Comparison of ENCODE assay signal across 30 cellular contexts in genomic region chr1:178330848-178331497, GRCh38.
DNase-seq lines count a peak whose midpoint lies in the region; ATAC-seq and TF ChIP-seq lines count a peak whose summit lies in the region.
"Had no signal": no experiment of that assay in that cellular context is flagged by ENCODE, and none has a peak within 500 bp of the region (broad histone marks: within the 10 kb centered on the region; RNA-seq: fewer than 3 reads in every experiment).

No MANE protein-coding gene starts in this region.

- no peaks in the 10 kb centered on the region; the same call in 1 of the 2 replicates for H4K20me1 ChIP-seq in PC-9 (ENCODE audit: insufficient read depth)

- 0 out of 2 replicates have a peak overlapping the region, but pooled peaks have one; percentile 43 for H3K4me2 ChIP-seq in PC-9

- TF ChIP-seq CTCF in PC-9 (conservative IDR thresholded peaks at IDR 0.05) (no peak), gastrocnemius medialis (IDR thresholded peaks at IDR 0.05 in 4 of 5, conservative IDR thresholded peaks at IDR 0.05 in 1 of 5) (no peak)

- no peak overlapping the region for H3K4me3 Mint-ChIP-seq in stimulated activated naive B cell treated with anti-CD40 and anti-IgM and Interleukin-4, amounts not matched to agents 10 μg/mL and 1 μg/mL and 100 μg/mL, for 72 hours
- H3K4me3 Mint-ChIP-seq: activated naive CD8-positive, alpha-beta T cell treated with anti-CD3 and anti-CD28 coated beads, Interleukin-2, amount 10 ng/mL, durations not matched to agents 7 days and 5 days; CD4-positive, CD25-positive, alpha-beta regulatory T cell; H9; stimulated activated memory B cell treated with anti-CD40 and anti-IgM and Interleukin-4, amounts not matched to agents 10 μg/mL and 1 μg/mL and 100 μg/mL, for 72 hours; T-helper 17 cell had no signal

- no peak overlapping the region for H3K27ac Mint-ChIP-seq in stimulated activated naive B cell treated with anti-CD40 and anti-IgM and Interleukin-4, amounts not matched to agents 10 μg/mL and 1 μg/mL and 100 μg/mL, for 72 hours
- H3K27ac Mint-ChIP-seq: activated naive CD8-positive, alpha-beta T cell treated with anti-CD3 and anti-CD28 coated beads, Interleukin-2, amount 10 ng/mL, durations not matched to agents 7 days and 5 days; CD4-positive, CD25-positive, alpha-beta regulatory T cell; H9; stimulated activated memory B cell treated with anti-CD40 and anti-IgM and Interleukin-4, amounts not matched to agents 10 μg/mL and 1 μg/mL and 100 μg/mL, for 72 hours; T-helper 17 cell had no signal

- H2AFZ ChIP-seq in PC-9 = no peak overlapping the region

- in situ Hi-C loops in gastrocnemius medialis (cut with MboI; ENCODE audit: low sequenced_read_pairs in 4 of 4) = loop anchor here in 1 of 4 donors (25.0 kb wide), 1 partner anchor 681 kb away; no protein-coding TSS in a partner anchor
- in situ Hi-C loops in G401 (cut with HindIII; ENCODE audit: low sequenced_read_pairs) = no loop called here

- H3K27me3 ChIP-seq in PC-9 (ENCODE audit: insufficient read depth, low read depth) = no peaks in the 10 kb centered on the region
- no peaks in the 10 kb centered on the region for H3K27me3 ChIP-seq in gastrocnemius medialis
- H3K27me3 ChIP-seq: ovary had no signal

- H3K4me1 Mint-ChIP-seq in stimulated activated naive B cell treated with anti-CD40 and anti-IgM and Interleukin-4, amounts not matched to agents 10 μg/mL and 1 μg/mL and 100 μg/mL, for 72 hours = no peaks in the 10 kb centered on the region
- H3K4me1 Mint-ChIP-seq: activated naive CD8-positive, alpha-beta T cell treated with anti-CD3 and anti-CD28 coated beads, Interleukin-2, amount 10 ng/mL, durations not matched to agents 7 days and 5 days; CD4-positive, CD25-positive, alpha-beta regulatory T cell; stimulated activated memory B cell treated with anti-CD40 and anti-IgM and Interleukin-4, amounts not matched to agents 10 μg/mL and 1 μg/mL and 100 μg/mL, for 72 hours; T-helper 17 cell had no signal

- H3F3A ChIP-seq in PC-9 (ENCODE audit: insufficient read depth, low read depth) = no peaks in the 10 kb centered on the region

- BruUV-seq in PC-9 (replicated peaks; lab: Mats Ljungman, UMichigan) = no TSS peak

- no peaks in the 10 kb centered on the region for H3K36me3 Mint-ChIP-seq in stimulated activated naive B cell treated with anti-CD40 and anti-IgM and Interleukin-4, amounts not matched to agents 10 μg/mL and 1 μg/mL and 100 μg/mL, for 72 hours
- H3K36me3 Mint-ChIP-seq: activated naive CD8-positive, alpha-beta T cell treated with anti-CD3 and anti-CD28 coated beads, Interleukin-2, amount 10 ng/mL, durations not matched to agents 7 days and 5 days; CD4-positive, CD25-positive, alpha-beta regulatory T cell; stimulated activated memory B cell treated with anti-CD40 and anti-IgM and Interleukin-4, amounts not matched to agents 10 μg/mL and 1 μg/mL and 100 μg/mL, for 72 hours; type B pancreatic cell had no signal

- no peaks in the 10 kb centered on the region for H3K9me3 ChIP-seq in PC-9 (ENCODE audit: insufficient read depth, low read depth)
- no peaks in the 10 kb centered on the region for H3K9me3 ChIP-seq in gastrocnemius medialis
- H3K9me3 ChIP-seq: ovary had no signal

- DNase-seq in NCI-H1417 (lab: John Stamatoyannopoulos, UW) (peak in 2 of 3 experiments; percentile 51 to 78), NCI-H1417 treated with DMSO at 0.1 percent for 48 hours (lab: John Stamatoyannopoulos, UW) (no peak), NCI-H1092 (lab: John Stamatoyannopoulos, UW) (peak; percentile 41), PC-9 (no peak), gastrocnemius medialis (no peak), SW480 (ENCODE audit: low spot score) (no peak), G401 (ENCODE audit: low spot score) (no peak)
- no peak for DNase-seq in stimulated activated naive B cell treated with anti-CD40 and anti-IgM and Interleukin-4, amounts not matched to agents 10 μg/mL and 1 μg/mL and 100 μg/mL, for 72 hours
- DNase-seq: activated CD4-positive, alpha-beta T cell treated with anti-CD3 and anti-CD28 coated beads, Interleukin-2, amount 50 U/mL, for 4 hours; activated gamma-delta T cell treated with Interleukin-2 at 50 U/mL for 16 hours; activated naive CD8-positive, alpha-beta T cell treated with anti-CD3 and anti-CD28 coated beads, Interleukin-2, amount 10 ng/mL, durations not matched to agents 7 days and 5 days; activated T-cell treated with anti-CD3 and anti-CD28 coated beads, Interleukin-2, amount 50 U/mL, for 48 hours; AML-193; aorta; CD4-positive, CD25-positive, alpha-beta regulatory T cell; EL; H9; hippocampal formation; Kasumi-1; left colon; MV-4-11; NCI-H1930; NCI-H526; ovary; RPMI8226; T-helper 17 cell had no signal

- peaks cover 0 to 5% of the 10 kb centered on the region in 2 donors for H3K27me3 Mint-ChIP-seq in stimulated activated naive B cell treated with anti-CD40 and anti-IgM and Interleukin-4, amounts not matched to agents 10 μg/mL and 1 μg/mL and 100 μg/mL, for 72 hours
- H3K27me3 Mint-ChIP-seq: CD4-positive, CD25-positive, alpha-beta regulatory T cell; T-helper 17 cell; type B pancreatic cell had no signal

- peaks cover 20% of the 10 kb centered on the region for H3K4me1 ChIP-seq in PC-9 (replicated peaks; ENCODE audit: insufficient read depth)
- peaks cover 29 to 39% of the 10 kb centered on the region in 2 donors for H3K4me1 ChIP-seq in gastrocnemius medialis

- H3K4me3 ChIP-seq in PC-9 = no peak overlapping the region
- H3K4me3 ChIP-seq in gastrocnemius medialis = no peak overlapping the region
- H3K4me3 ChIP-seq: ovary, SK-N-MC had no signal

- intact Hi-C loops in PC-9 (cut with micrococcal nuclease; ENCODE audit: unreplicated experiment) (no loop called here), gastrocnemius medialis (cut with DNase I; ENCODE audit: low total_unique reads) (no loop called here)

- no peak for TF ChIP-seq POLR2A in gastrocnemius medialis (IDR thresholded peaks at IDR 0.05)

- no peaks in the 10 kb centered on the region for H3K9me3 Mint-ChIP-seq in stimulated activated naive B cell treated with anti-CD40 and anti-IgM and Interleukin-4, amounts not matched to agents 10 μg/mL and 1 μg/mL and 100 μg/mL, for 72 hours
- H3K9me3 Mint-ChIP-seq: activated naive CD8-positive, alpha-beta T cell treated with anti-CD3 and anti-CD28 coated beads, Interleukin-2, amount 10 ng/mL, durations not matched to agents 7 days and 5 days; H9; stimulated activated memory B cell treated with anti-CD40 and anti-IgM and Interleukin-4, amounts not matched to agents 10 μg/mL and 1 μg/mL and 100 μg/mL, for 72 hours; type B pancreatic cell had no signal

- CTCF ChIA-PET in PC-9 (lab: Charles Lee) = no interaction called here

- peak in 1 of 2 donors; percentile 44 for ATAC-seq in gastrocnemius medialis
- no peak for ATAC-seq in stimulated activated naive B cell treated with anti-CD40 and anti-IgM and Interleukin-4, amounts not matched to agents 10 μg/mL and 1 μg/mL and 100 μg/mL, for 72 hours (replicated peaks)
- ATAC-seq: activated CD4-positive, CD25-positive, alpha-beta regulatory T cell treated with anti-CD3 and anti-CD28 coated beads, Interleukin-2, amount 50 U/mL, for 24 hours; left colon; stimulated activated memory B cell treated with anti-CD40 and anti-IgM and Interleukin-4, amounts not matched to agents 10 μg/mL and 1 μg/mL and 100 μg/mL, for 72 hours; T-helper 17 cell had no signal

- H3K27ac ChIP-seq in PC-9 (no peak overlapping the region), gastrocnemius medialis (peak overlapping the region in 3 of 4 donors; percentile 58 to 70 (median 70))
- H3K27ac ChIP-seq: ovary, SK-N-MC had no signal

- POLR2A ChIA-PET in PC-9 (lab: Charles Lee; ENCODE audit: unreplicated experiment) = no interaction called here

- peaks cover 39% of the 10 kb centered on the region for H3K79me2 ChIP-seq in PC-9 (ENCODE audit: low read depth)

- H3K36me3 ChIP-seq in PC-9 (ENCODE audit: low read depth) (no peaks in the 10 kb centered on the region), gastrocnemius medialis (no peaks in the 10 kb centered on the region)
- H3K36me3 ChIP-seq: ovary had no signal

- H3K9me2 ChIP-seq in PC-9 (ENCODE audit: insufficient read depth) = no peaks in the 10 kb centered on the region

Comparison
In these comparisons a context has a peak if more than half of its experiments do, and no peak if none do; other contexts are left out.
1. DNase-seq: peak in NCI-H1417 (2 of 3) and NCI-H1092 (single experiment); none in NCI-H1417 treated with DMSO at 0.1 percent for 48 hours (single experiment), PC-9 (0 of 2), gastrocnemius medialis (0 of 2), SW480 (single experiment), stimulated activated naive B cell treated with anti-CD40 and anti-IgM and Interleukin-4, amounts not matched to agents 10 μg/mL and 1 μg/mL and 100 μg/mL, for 72 hours (single experiment) and G401 (single experiment).